8 cellular contexts compared by ENCODE assay signal in the genomic region with DNA sequence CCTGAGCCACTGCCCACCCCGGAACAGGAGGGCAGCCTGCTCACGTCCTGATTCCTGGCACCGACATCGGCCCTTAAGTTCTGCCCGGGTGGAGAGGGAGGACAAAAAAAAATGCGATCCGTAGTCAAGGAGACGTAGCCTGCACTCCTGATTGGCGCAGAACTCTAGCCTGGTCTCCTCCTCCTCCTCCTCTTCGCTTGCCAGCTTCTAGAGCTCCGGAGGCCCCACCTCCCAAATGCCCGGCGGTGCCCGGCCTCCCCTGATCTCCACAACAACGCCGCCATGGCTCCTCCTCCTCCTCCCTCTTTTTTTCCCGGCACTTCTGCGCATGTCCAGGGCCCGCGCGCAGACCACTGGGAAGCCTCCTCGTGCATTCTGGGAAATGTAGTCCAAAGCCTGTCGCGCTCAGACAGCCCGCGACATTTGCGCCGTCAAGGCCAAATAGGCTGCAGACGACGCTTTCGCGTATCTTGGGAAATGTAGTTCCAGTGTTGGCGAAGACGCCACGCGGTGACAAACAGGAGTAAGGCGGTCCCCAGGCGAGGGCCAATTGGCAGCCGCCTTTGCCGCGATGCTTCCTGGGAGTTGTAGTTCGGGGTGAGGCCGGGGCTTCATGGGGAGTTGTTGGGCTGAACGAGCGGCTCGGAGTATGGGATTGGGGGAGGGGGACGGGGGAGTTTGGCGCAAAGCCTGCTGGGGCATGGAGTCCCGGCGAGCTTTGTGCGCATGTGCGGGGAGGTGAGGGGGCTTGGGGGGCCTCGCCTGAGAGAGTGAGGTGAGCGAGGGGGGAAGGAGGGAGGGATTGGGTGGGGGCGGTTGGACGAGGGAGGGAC. TPM values are rescaled to one million over a fixed set of nuclear protein-coding genes. Genes with fewer than 3 reads are reported as not detected.
DNase-seq lines count a peak whose midpoint lies in the region; ATAC-seq, FAIRE-seq and TF ChIP-seq lines count a peak whose summit lies in the region.

A gene (plus strand): TSS at position 705 of the 833 bp plus-strand sequence. CDS start 5,625 bp downstream, outside the sequence.

- H4K20me1 ChIP-seq in OCI-LY1 (ENCODE audit: insufficient read depth, low read length) = no peaks in the 10 kb centered on the region

- H3K36me3 ChIP-seq in HUES64 (ENCODE audit: insufficient read depth, low read length) (no peaks in the 10 kb centered on the region), OCI-LY1 (ENCODE audit: insufficient read depth, low read length) (peaks cover 7% of the 10 kb centered on the region; the same call in 1 of the 2 replicates), mesodermal cell (ENCODE audit: control insufficient read depth, insufficient read depth, low read length) (peaks cover 14% of the 10 kb centered on the region)

- H3K36me3 Mint-ChIP-seq in Calu3 (ENCODE audit: insufficient read depth, unreplicated experiment) = peaks cover 40% of the 10 kb centered on the region

- H3K4me1 Mint-ChIP-seq in Calu3 (ENCODE audit: low read depth, unreplicated experiment) = peaks cover 50% of the 10 kb centered on the region

- peaks cover 15% of the 10 kb centered on the region for H3K79me2 ChIP-seq in OCI-LY1 (ENCODE audit: insufficient read depth, low read length)

- no peaks in the 10 kb centered on the region for H3K9me2 ChIP-seq in OCI-LY1 (ENCODE audit: low read depth, low read length)

- TF ChIP-seq CTCF in Calu3 (IDR thresholded peaks at IDR 0.05; ENCODE audit: unreplicated experiment) (no peak), OCI-LY1 (IDR thresholded peaks at IDR 0.05; ENCODE audit: low read length) (no peak)

- peak; percentile 87 for ATAC-seq in GM21447 (IDR thresholded peaks at IDR 0.05; ENCODE audit: unreplicated experiment)

- peak within 1 kb of the TSS; percentile 94 for H3K4me2 ChIP-seq in OCI-LY1 (ENCODE audit: low read length)

- CTCF ChIA-PET in Calu3 (lab: Charles Lee) = interaction anchor here (0.5 to 1.5 kb wide), 8 partner anchors 12 to 994 kb away, joined by 3 to 7 read pairs (median 5); no protein-coding TSS in a partner anchor

- peak within 1 kb of the TSS; percentile 67 for H3K4me3 Mint-ChIP-seq in Calu3 (ENCODE audit: low read depth, unreplicated experiment)

- no peaks in the 10 kb centered on the region for H3K27me3 ChIP-seq in HUES64 (ENCODE audit: insufficient read depth, low read length)
- H3K27me3 ChIP-seq in OCI-LY1 (ENCODE audit: insufficient read depth, low read length) = no peaks in the 10 kb centered on the region

- no peak within 1 kb of the TSS for H2AFZ ChIP-seq in OCI-LY1 (ENCODE audit: low read length)

- no peaks in the 10 kb centered on the region for H3K27me3 Mint-ChIP-seq in Calu3 (ENCODE audit: unreplicated experiment)

- no peaks in the 10 kb centered on the region for H3K9me3 Mint-ChIP-seq in Calu3 (ENCODE audit: low read depth, unreplicated experiment)

- WGBS in HUES64 = under 1% methylated on average over 56 of the region's 56 CpGs
- WGBS in mesodermal cell (ENCODE audit: insufficient coverage in 2 of 2), 2 experiments = 0% methylated on average over 42 to 44 of the region's 56 CpGs

- intact Hi-C loops in Calu3 (cut with micrococcal nuclease; ENCODE audit: unreplicated experiment) = loop anchor here (1.0 to 5.0 kb wide), 2 partner anchors 19 to 48 kb away; a partner anchor contains a TSS

- peak; percentile 99 for DNase-seq in Calu3
- DNase-seq in activated CD8-positive, alpha-beta memory T cell treated with anti-CD3 and anti-CD28 coated beads, Interleukin-2, amount 50 U/mL, for 48 hours = peak; percentile 97
- DNase-seq in stimulated activated CD8-positive, alpha-beta memory T cell treated with anti-CD3 and anti-CD28 coated beads, Interleukin-15, amount 100 ng/mL, for 4 hours (ENCODE audit: low read depth in 2 of 2) = peak; percentile 99 to 100

- H3F3A ChIP-seq in OCI-LY1 (ENCODE audit: insufficient read depth, low read length) = no peaks in the 10 kb centered on the region

- H3K9ac ChIP-seq in HUES64 (ENCODE audit: low read depth, low read length) (peak within 1 kb of the TSS; percentile 46), OCI-LY1 (ENCODE audit: low read length) (peak within 1 kb of the TSS; percentile 74)

- H3K27ac ChIP-seq in HUES64 (ENCODE audit: low read depth, low read length) (peak within 1 kb of the TSS; percentile 73), OCI-LY1 (ENCODE audit: low read depth, low read length, poor library complexity, severe bottlenecking) (peak within 1 kb of the TSS; percentile 60), mesodermal cell (ENCODE audit: low read depth, low read length, severe bottlenecking) (peak within 1 kb of the TSS; percentile 89)

- no TSS peak for BruUV-seq in Calu3 (replicated peaks; lab: Mats Ljungman, UMichigan)

- H3K4me3 ChIP-seq in HUES64 (ENCODE audit: low read length) (peak within 1 kb of the TSS; percentile 59), OCI-LY1 (ENCODE audit: low read depth, low read length, poor library complexity, severe bottlenecking) (peak within 1 kb of the TSS; percentile 74), mesodermal cell (ENCODE audit: extremely low read depth, insufficient read depth, low read length, poor library complexity, severe bottlenecking) (peak within 1 kb of the TSS; percentile 63)

- H3K27ac Mint-ChIP-seq in Calu3 (ENCODE audit: unreplicated experiment) = peak within 1 kb of the TSS; percentile 89

- H3K9me3 ChIP-seq in HUES64 (ENCODE audit: insufficient read depth, low read depth, low read length) (no peaks in the 10 kb centered on the region), OCI-LY1 (ENCODE audit: low read length) (no peaks in the 10 kb centered on the region), mesodermal cell (ENCODE audit: control insufficient read depth, low read length) (no peaks in the 10 kb centered on the region)

- peak; percentile 99 for FAIRE-seq in endometrium (lab: Jason Lieb, UNC)

- H3K4me1 ChIP-seq in HUES64 (ENCODE audit: insufficient read depth, low read length) (peaks cover 9% of the 10 kb centered on the region), OCI-LY1 (ENCODE audit: insufficient read depth, low read length, severe bottlenecking) (peaks cover 29% of the 10 kb centered on the region), mesodermal cell (ENCODE audit: control insufficient read depth, insufficient read depth, low read length, poor library complexity, severe bottlenecking) (peaks cover 3% of the 10 kb centered on the region)

RNA-seq across cellular contexts. Expression of the gene that starts here (rescaled TPM):
- total RNA-seq in Calu3 (2022) = 78.6 and 79.1 TPM in 2 replicates
- polyA plus RNA-seq in HUES64 (2013, experiment 1 of 2) = 25.3 TPM
- 27.6 TPM for polyA plus RNA-seq in HUES64 (2013, experiment 2 of 2)
- 36.4 TPM for polyA plus RNA-seq in mesodermal cell (2013, experiment 1 of 2)
- 25.0 TPM for polyA plus RNA-seq in mesodermal cell (2013, experiment 2 of 2)

Comparison
In these comparisons a context has a peak if more than half of its experiments do, and no peak if none do; other contexts are left out.
1. Peak in every context shown above with its lines: DNase-seq, ATAC-seq, H3K4me3 ChIP-seq and H3K27ac ChIP-seq.